In the genomic region with DNA sequence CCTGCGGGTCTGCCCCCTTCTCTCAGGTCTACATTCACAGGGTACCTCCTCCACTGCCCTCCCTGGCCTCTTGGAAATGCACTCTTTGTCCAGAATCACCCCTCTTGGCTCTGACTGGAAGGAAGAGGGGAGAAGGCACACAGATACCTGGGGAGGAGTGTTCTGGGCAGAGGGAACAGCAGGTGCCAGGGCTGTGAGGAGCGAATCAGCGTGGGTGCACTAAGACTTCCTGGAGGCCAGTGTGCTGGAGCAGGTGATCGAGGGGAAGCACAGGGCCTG, we compare ENCODE assay signal across 17 cellular contexts. TPM values are rescaled to one million over a fixed set of nuclear protein-coding genes. Genes with fewer than 3 reads are reported as not detected.
DNase-seq lines count a peak whose midpoint lies in the region; ATAC-seq and TF ChIP-seq lines count a peak whose summit lies in the region.
"Had no signal": no experiment of that assay in that cellular context is flagged by ENCODE, and none has a peak within 500 bp of the region (broad histone marks: within the 10 kb centered on the region; RNA-seq: fewer than 3 reads in every experiment).

No MANE protein-coding gene starts in this region.

- H3K27me3 Mint-ChIP-seq in activated T-cell treated with anti-CD3 and anti-CD28 coated beads, Interleukin-2, amount 50 U/mL, for 4 hours (ENCODE audit: low read depth), result no peaks in the 10 kb centered on the region
- H3K27me3 Mint-ChIP-seq: CD4-positive, alpha-beta memory T cell had no signal

- ATAC-seq in GM21381 (IDR thresholded peaks at IDR 0.05; ENCODE audit: unreplicated experiment), result no peak
- ATAC-seq in activated T-cell treated with anti-CD3 and anti-CD28 coated beads, Interleukin-2, amount 50 U/mL, for 4 hours, result no peak

- no peaks in the 10 kb centered on the region for H3K27me3 ChIP-seq in BLaER1
- no peaks in the 10 kb centered on the region for H3K27me3 ChIP-seq in H7 (ENCODE audit: control insufficient read depth, insufficient read depth, low read length)
- H3K27me3 ChIP-seq in neutrophil, result no peaks in the 10 kb centered on the region

- peaks cover 55% of the 10 kb centered on the region for H3K4me1 ChIP-seq in BLaER1
- H3K4me1 ChIP-seq in neutrophil (ENCODE audit: control insufficient read depth in 1 of 2, insufficient read depth in 1 of 2, low read depth in 1 of 2, low read length in 1 of 2), result peaks cover 10 to 16% of the 10 kb centered on the region in 2 experiments

- H3K36me3 ChIP-seq in BLaER1, result no peaks in the 10 kb centered on the region
- H3K36me3 ChIP-seq in H7 (replicated peaks; ENCODE audit: control insufficient read depth, insufficient read depth, low read length), result no peaks in the 10 kb centered on the region
- H3K36me3 ChIP-seq in neutrophil, result no peaks in the 10 kb centered on the region

- no peaks in the 10 kb centered on the region for H3K36me3 Mint-ChIP-seq in activated T-cell treated with anti-CD3 and anti-CD28 coated beads, Interleukin-2, amount 50 U/mL, for 4 hours (ENCODE audit: insufficient read depth)
- H3K36me3 Mint-ChIP-seq: CD4-positive, alpha-beta memory T cell had no signal

- no peak for TF ChIP-seq CTCF in neutrophil (IDR thresholded peaks at IDR 0.05)

- H3K4me3 ChIP-seq in BLaER1 (no peak overlapping the region), H7 (ENCODE audit: insufficient read depth, low read depth, low read length) (no peak overlapping the region), neutrophil (ENCODE audit: low read depth in 1 of 2, low read length in 1 of 2) (no peak overlapping the region)

- H3K9me3 Mint-ChIP-seq in activated T-cell treated with anti-CD3 and anti-CD28 coated beads, Interleukin-2, amount 50 U/mL, for 4 hours, result no peaks in the 10 kb centered on the region
- H3K9me3 Mint-ChIP-seq: H9 had no signal

- no peaks in the 10 kb centered on the region for H4K20me1 ChIP-seq in BLaER1

- peak overlapping the region; percentile 20; the same call in 1 of the 2 replicates for H3K9ac ChIP-seq in BLaER1

- no peaks in the 10 kb centered on the region for H3K9me3 ChIP-seq in BLaER1
- no peaks in the 10 kb centered on the region for H3K9me3 ChIP-seq in neutrophil

- DNase-seq in H7 (peak; percentile 44), caudate nucleus (lab: John Stamatoyannopoulos, UW) (no peak), medulla oblongata (ENCODE audit: extremely low spot score) (no peak)
- DNase-seq in stimulated activated CD4-positive, alpha-beta T cell treated with anti-CD3 and anti-CD28 coated beads, Interleukin-15, amount 100 ng/mL, for 24 hours, result no peak
- DNase-seq in activated T-cell treated with anti-CD3 and anti-CD28 coated beads, Interleukin-2, amount 50 U/mL, for 4 hours, result no peak
- DNase-seq: 8988T, DMS153, H9, NCI-H1105, NCI-H2081, NCI-H2171 treated with DMSO at 0.1 percent for 48 hours, NCI-H446 treated with DMSO at 0.1 percent for 48 hours, RPMI8226 had no signal

- peak overlapping the region; percentile 77 for H3K27ac ChIP-seq in BLaER1
- H3K27ac ChIP-seq in caudate nucleus (ENCODE audit: low read depth, low read length), result peak overlapping the region; percentile 44
- H3K27ac ChIP-seq in neutrophil, result peak overlapping the region; percentile 80

- no peak overlapping the region for H3K4me3 Mint-ChIP-seq in activated T-cell treated with anti-CD3 and anti-CD28 coated beads, Interleukin-2, amount 50 U/mL, for 4 hours
- H3K4me3 Mint-ChIP-seq: H9 had no signal

- H3K4me2 ChIP-seq in BLaER1, result peak overlapping the region; percentile 76

- peaks cover 6% of the 10 kb centered on the region for H3K4me1 Mint-ChIP-seq in activated T-cell treated with anti-CD3 and anti-CD28 coated beads, Interleukin-2, amount 50 U/mL, for 4 hours (ENCODE audit: low read depth)

RNA-seq across cellular contexts. Expression of gene TRAF3, which starts 8.3 kb away (rescaled TPM):
- 5.5 and 11.5 TPM in 2 replicates for total RNA-seq in H7 (2014; rRNA removed; shearing (Covaris generic))
- 10 to 100 TPM; 76.0 to 91.0 (median 78.1) TPM for total RNA-seq in activated T-cell treated with anti-CD3 and anti-CD28 coated beads, Interleukin-2, amount 50 U/mL, for 4 hours
